In genomic region chr1:151346082-151346768, GRCh38 we compare ENCODE assay signal across 8 cellular contexts. TPM values are rescaled to one million over a fixed set of nuclear protein-coding genes. Genes with fewer than 3 reads are reported as not detected.
DNase-seq lines count a peak whose midpoint lies in the region; ATAC-seq and TF ChIP-seq lines count a peak whose summit lies in the region.

No MANE protein-coding gene starts in this region.

- H3K4me3 ChIP-seq in SK-N-SH (ENCODE audit: low read depth in 2 of 2, low read length in 1 of 2) (peak overlapping the region; percentile 70 to 71), adrenal gland (peak overlapping the region in 3 of 4 donors; percentile 16 to 71 (median 47)), suprapubic skin (peak overlapping the region; percentile 78)

- peaks cover 7% of the 10 kb centered on the region for H3K79me2 ChIP-seq in SK-N-SH (ENCODE audit: insufficient read depth)

- peak overlapping the region; percentile 83 to 99 for H3K27ac ChIP-seq in SK-N-SH (ENCODE audit: low read depth in 2 of 2, low read length in 1 of 2)
- peak overlapping the region in 4 of 5 donors; percentile 74 to 93 (median 84) for H3K27ac ChIP-seq in adrenal gland
- peak overlapping the region; percentile 89 for H3K27ac ChIP-seq in suprapubic skin

- no peaks in the 10 kb centered on the region for H3K9me2 ChIP-seq in SK-N-SH

- H3K9ac ChIP-seq in SK-N-SH: peak overlapping the region; percentile 80

- no peak for TF ChIP-seq POLR2A in adrenal gland (IDR thresholded peaks at IDR 0.05)
- no peak for TF ChIP-seq POLR2A in suprapubic skin (IDR thresholded peaks at IDR 0.05)

- DNase-seq in SK-N-SH: no peak
- no peak for DNase-seq in adrenal gland
- peak; percentile 18 for DNase-seq in left kidney (ENCODE audit: low read depth, low spot score)
- DNase-seq in suprapubic skin (ENCODE audit: low spot score in 2 of 2): no peak
- no peak for DNase-seq in T1000 (lab: John Stamatoyannopoulos, UW)
- DNase-seq in NCI-H69 (lab: John Stamatoyannopoulos, UW): no peak

- peaks cover 4% of the 10 kb centered on the region for H3F3A ChIP-seq in SK-N-SH (replicated peaks; ENCODE audit: insufficient read depth)

- POLR2A ChIA-PET in SK-N-SH (lab: Yijun Ruan, JAX): interaction anchor here (1.0 kb wide), 1 partner anchor 92 kb away, joined by 5 read pairs; the partner anchor contains the start of gene PSMD4

- CTCF ChIA-PET in SK-N-SH (lab: Yijun Ruan, JAX): interaction anchor here (11.2 kb wide), 1 partner anchor 39 kb away, joined by 309 read pairs; no protein-coding TSS in a partner anchor

- TF ChIP-seq EP300 in SK-N-SH (IDR thresholded peaks at IDR 0.05; ENCODE audit: borderline replicate concordance in 1 of 2, low read depth in 1 of 2, low read length in 1 of 2) (no peak), suprapubic skin (IDR thresholded peaks at IDR 0.05) (no peak)

- intact Hi-C loops in adrenal gland (cut with DNase I): no loop called here

- ATAC-seq in SK-N-SH treated with all-trans-retinoic acid at 6 μM for 48 hours (no peak), HG03280 (IDR thresholded peaks at IDR 0.05; ENCODE audit: unreplicated experiment) (no peak)

- no peaks in the 10 kb centered on the region for H4K20me1 ChIP-seq in SK-N-SH (ENCODE audit: insufficient read depth)

- peak overlapping the region; percentile 80 for H3K4me2 ChIP-seq in SK-N-SH

- H3K27me3 ChIP-seq in SK-N-SH (ENCODE audit: insufficient read depth): no peaks in the 10 kb centered on the region
- H3K27me3 ChIP-seq in adrenal gland: no peaks in the 10 kb centered on the region
- no peaks in the 10 kb centered on the region for H3K27me3 ChIP-seq in suprapubic skin

- H3K4me1 ChIP-seq in SK-N-SH (ENCODE audit: control insufficient read depth in 1 of 2, insufficient read depth in 2 of 2, low read depth in 1 of 2, low read length in 1 of 2) (peaks cover 8 to 13% of the 10 kb centered on the region in 2 experiments; a peak in 2 of 4 replicates), adrenal gland (replicated peaks in 1 of 2) (peaks cover 8 to 14% of the 10 kb centered on the region in 2 donors), suprapubic skin (peaks cover 20% of the 10 kb centered on the region)

- no peak for TF ChIP-seq RAD21 in SK-N-SH (IDR thresholded peaks at IDR 0.05; ENCODE audit: low read length)

- H3K36me3 ChIP-seq in SK-N-SH (replicated peaks in 1 of 2; ENCODE audit: control insufficient read depth in 1 of 2, insufficient read depth in 2 of 2, low read length in 1 of 2): peaks cover 6 to 34% of the 10 kb centered on the region in 2 experiments
- peaks cover 0 to 29% of the 10 kb centered on the region in 2 donors for H3K36me3 ChIP-seq in adrenal gland (replicated peaks in 1 of 2)
- peaks cover 34% of the 10 kb centered on the region for H3K36me3 ChIP-seq in suprapubic skin

- no peaks in the 10 kb centered on the region for H3K9me3 ChIP-seq in SK-N-SH
- H3K9me3 ChIP-seq in adrenal gland (replicated peaks in 1 of 3): no peaks in the 10 kb centered on the region
- no peaks in the 10 kb centered on the region for H3K9me3 ChIP-seq in suprapubic skin

- H2AFZ ChIP-seq in SK-N-SH (ENCODE audit: low read depth): peak overlapping the region; percentile 77

- no peak for TF ChIP-seq CTCF in SK-N-SH (IDR thresholded peaks at IDR 0.05)
- TF ChIP-seq CTCF in adrenal gland (IDR thresholded peaks at IDR 0.05): no peak
- TF ChIP-seq CTCF in suprapubic skin (IDR thresholded peaks at IDR 0.05): no peak

- 41% methylated on average over 7 of the region's 7 CpGs for WGBS in SK-N-SH (ENCODE audit: low lambda C conversion rate)
- 47 to 60% (median 49%) methylated on average over 7 of the region's 7 CpGs for WGBS in adrenal gland, 4 donors
- 68% methylated on average over 7 of the region's 7 CpGs for WGBS in suprapubic skin

TF ChIP-seq in SK-N-SH, 30 proteins besides CTCF, POLR2A, EP300 and RAD21:
- no peak for TF ChIP-seq GATA2 (CRISPR knock-in tag; IDR thresholded peaks at IDR 0.05)
- no peak for TF ChIP-seq ELF1 (IDR thresholded peaks at IDR 0.05)
- TF ChIP-seq YY1 (IDR thresholded peaks at IDR 0.05; ENCODE audit: low read depth): no peak
- no peak for TF ChIP-seq RCOR1 (IDR thresholded peaks at IDR 0.05; ENCODE audit: low read length)
- no peak for TF ChIP-seq FOSL2 (IDR thresholded peaks at IDR 0.05; ENCODE audit: borderline replicate concordance, low read depth)
- no peak for TF ChIP-seq RFX5 (IDR thresholded peaks at IDR 0.05; ENCODE audit: low read length)
- TF ChIP-seq MXI1 (IDR thresholded peaks at IDR 0.05; ENCODE audit: low read depth, low read length): no peak
- no peak for TF ChIP-seq USF2 (IDR thresholded peaks at IDR 0.05; ENCODE audit: borderline replicate concordance, low read depth, low read length)
- no peak for TF ChIP-seq GABPA (IDR thresholded peaks at IDR 0.05; ENCODE audit: low read depth)

TF ChIP-seq in SK-N-SH treated with all-trans-retinoic acid at 6 μM for 48 hours, 23 proteins besides CTCF, POLR2A, EP300 and RAD21:
- TF ChIP-seq, protein P1, sequence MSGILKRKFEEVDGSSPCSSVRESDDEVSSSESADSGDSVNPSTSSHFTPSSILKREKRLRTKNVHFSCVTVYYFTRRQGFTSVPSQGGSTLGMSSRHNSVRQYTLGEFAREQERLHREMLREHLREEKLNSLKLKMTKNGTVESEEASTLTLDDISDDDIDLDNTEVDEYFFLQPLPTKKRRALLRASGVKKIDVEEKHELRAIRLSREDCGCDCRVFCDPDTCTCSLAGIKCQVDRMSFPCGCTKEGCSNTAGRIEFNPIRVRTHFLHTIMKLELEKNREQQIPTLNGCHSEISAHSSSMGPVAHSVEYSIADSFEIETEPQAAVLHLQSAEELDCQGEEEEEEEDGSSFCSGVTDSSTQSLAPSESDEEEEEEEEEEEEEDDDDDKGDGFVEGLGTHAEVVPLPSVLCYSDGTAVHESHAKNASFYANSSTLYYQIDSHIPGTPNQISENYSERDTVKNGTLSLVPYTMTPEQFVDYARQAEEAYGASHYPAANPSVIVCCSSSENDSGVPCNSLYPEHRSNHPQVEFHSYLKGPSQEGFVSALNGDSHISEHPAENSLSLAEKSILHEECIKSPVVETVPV (CRISPR knock-in tag; IDR thresholded peaks at IDR 0.05): no peak
- TF ChIP-seq ZNF565 (CRISPR knock-in tag; conservative IDR thresholded peaks at IDR 0.05; ENCODE audit: low read depth): no peak
- no peak for TF ChIP-seq TCF4 (CRISPR knock-in tag; IDR thresholded peaks at IDR 0.05; ENCODE audit: borderline replicate concordance)
- TF ChIP-seq ISL1 (CRISPR knock-in tag; IDR thresholded peaks at IDR 0.05): no peak
- TF ChIP-seq CSDC2 (CRISPR knock-in tag; IDR thresholded peaks at IDR 0.05): no peak
- TF ChIP-seq RARB (CRISPR knock-in tag; IDR thresholded peaks at IDR 0.05): no peak

RNA-seq across cellular contexts. Expression of gene RFX5, which starts 0.8 kb away (rescaled TPM):
- 29.1 and 49.0 TPM in 2 replicates for polyA plus RNA-seq in SK-N-SH (2012; rRNA removed)
- polyA plus RNA-seq in SK-N-SH (2012; cell fraction: cytosol; rRNA removed): 31.1 and 32.7 TPM in 2 replicates
- 70.3 and 111 TPM in 2 replicates for polyA plus RNA-seq in SK-N-SH (2012; cell fraction: nucleus; rRNA removed)
- total RNA-seq in adrenal gland: 10 to 100 TPM; 37.2 to 82.5 (median 61.6) TPM
- 10 to 100 TPM; 22.6 to 38.0 (median 37.9) TPM for polyA plus RNA-seq in adrenal gland
- 10 to 100 TPM; 18.0 to 22.1 (median 18.5) TPM for total RNA-seq in suprapubic skin

RNA-seq across cellular contexts. Expression of gene PI4KB, which starts 19.0 kb away (rescaled TPM):
- polyA plus RNA-seq in SK-N-SH (2012; rRNA removed) (62.9 and 76.6 TPM in 2 replicates), adrenal gland (10 to 100 TPM; 30.8 to 56.6 (median 37.6) TPM)
- polyA plus RNA-seq in SK-N-SH (2012; cell fraction: cytosol; rRNA removed): 37.1 and 54.0 TPM in 2 replicates
- 90.1 and 105 TPM in 2 replicates for polyA plus RNA-seq in SK-N-SH (2012; cell fraction: nucleus; rRNA removed)
- total RNA-seq in adrenal gland (10 to 100 TPM; 57.7 to 83.5 (median 67.0) TPM), suprapubic skin (100 to 1,000 TPM in 1 of 4 donors, 10 to 100 TPM in 3; 50.0 to 102 (median 60.3) TPM)

RNA-seq across cellular contexts. Expression of gene SELENBP1, which starts 26.3 kb away (rescaled TPM):
- polyA plus RNA-seq in SK-N-SH (2012; rRNA removed) (0.11 and 0.16 TPM in 2 replicates), adrenal gland (10 to 100 TPM; 11.0 to 61.8 (median 32.3) TPM)
- 0.12 and 0.17 TPM in 2 replicates for polyA plus RNA-seq in SK-N-SH (2012; cell fraction: cytosol; rRNA removed)
- 0.30 and 0.35 TPM in 2 replicates for polyA plus RNA-seq in SK-N-SH (2012; cell fraction: nucleus; rRNA removed)
- total RNA-seq in adrenal gland (10 to 100 TPM; 18.8 to 41.6 (median 35.0) TPM), suprapubic skin (10 to 100 TPM; 32.0 to 67.5 (median 48.7) TPM)

RNA-seq across cellular contexts. Expression of gene PSMB4, which starts 53.1 kb away (rescaled TPM):
- polyA plus RNA-seq in SK-N-SH (2012; rRNA removed): 716 and 754 TPM in 2 replicates
- 531 and 586 TPM in 2 replicates for polyA plus RNA-seq in SK-N-SH (2012; cell fraction: cytosol; rRNA removed)
- 941 and 989 TPM in 2 replicates for polyA plus RNA-seq in SK-N-SH (2012; cell fraction: nucleus; rRNA removed)
- total RNA-seq in adrenal gland: 100 to 1,000 TPM; 204 to 442 (median 293) TPM
- polyA plus RNA-seq in adrenal gland: 100 to 1,000 TPM; 364 to 544 (median 406) TPM
- 100 to 1,000 TPM; 222 to 269 (median 241) TPM for total RNA-seq in suprapubic skin
